ENCODE assay signal across 1 cellular context in the genomic region with DNA sequence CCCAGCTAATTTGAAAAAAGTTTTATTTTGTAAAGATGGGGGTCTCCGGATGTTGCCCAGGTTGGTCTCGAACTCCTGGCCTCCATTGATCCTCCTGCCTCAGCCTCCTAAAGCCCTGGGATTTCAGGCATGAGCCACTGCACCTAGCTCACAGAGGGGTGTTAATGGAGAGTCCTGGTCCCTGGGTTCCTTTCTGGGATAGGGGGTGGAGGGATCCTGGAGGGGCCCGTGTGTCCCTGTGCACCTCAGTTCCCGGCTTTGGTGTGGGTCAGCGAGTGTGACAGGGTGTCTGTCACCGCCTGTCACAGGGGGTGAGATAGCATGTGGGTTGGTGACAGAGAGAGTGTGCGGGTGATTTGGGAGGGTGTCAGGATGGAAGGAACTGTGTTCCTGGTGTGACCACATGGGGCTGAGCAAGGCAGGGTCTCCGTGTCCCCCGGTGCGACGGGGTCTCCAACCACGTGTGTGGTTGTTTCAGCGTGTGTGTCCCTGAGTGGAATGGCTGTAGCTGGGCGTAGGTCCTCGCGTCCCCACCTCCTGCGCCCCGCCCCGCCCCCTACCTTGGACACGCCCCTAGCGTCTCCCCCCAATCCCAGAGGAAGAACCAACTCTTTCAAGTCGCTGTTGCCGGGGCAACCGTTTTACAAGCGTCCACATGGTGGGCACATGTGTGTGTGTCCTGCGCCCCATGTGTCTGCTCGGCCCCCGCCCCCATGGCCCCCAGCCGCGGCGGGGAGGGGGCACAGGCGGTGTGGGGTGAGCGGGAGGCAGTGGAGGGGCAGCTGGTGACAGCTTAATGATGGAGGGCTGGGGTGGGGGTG.
TF ChIP-seq lines count a peak whose summit lies in the region.

No MANE protein-coding gene starts in this region.

TF ChIP-seq in neural cell, 6 proteins besides CTCF, POLR2A, EP300 and RAD21 (continued from another document):
- TF ChIP-seq, protein P1, sequence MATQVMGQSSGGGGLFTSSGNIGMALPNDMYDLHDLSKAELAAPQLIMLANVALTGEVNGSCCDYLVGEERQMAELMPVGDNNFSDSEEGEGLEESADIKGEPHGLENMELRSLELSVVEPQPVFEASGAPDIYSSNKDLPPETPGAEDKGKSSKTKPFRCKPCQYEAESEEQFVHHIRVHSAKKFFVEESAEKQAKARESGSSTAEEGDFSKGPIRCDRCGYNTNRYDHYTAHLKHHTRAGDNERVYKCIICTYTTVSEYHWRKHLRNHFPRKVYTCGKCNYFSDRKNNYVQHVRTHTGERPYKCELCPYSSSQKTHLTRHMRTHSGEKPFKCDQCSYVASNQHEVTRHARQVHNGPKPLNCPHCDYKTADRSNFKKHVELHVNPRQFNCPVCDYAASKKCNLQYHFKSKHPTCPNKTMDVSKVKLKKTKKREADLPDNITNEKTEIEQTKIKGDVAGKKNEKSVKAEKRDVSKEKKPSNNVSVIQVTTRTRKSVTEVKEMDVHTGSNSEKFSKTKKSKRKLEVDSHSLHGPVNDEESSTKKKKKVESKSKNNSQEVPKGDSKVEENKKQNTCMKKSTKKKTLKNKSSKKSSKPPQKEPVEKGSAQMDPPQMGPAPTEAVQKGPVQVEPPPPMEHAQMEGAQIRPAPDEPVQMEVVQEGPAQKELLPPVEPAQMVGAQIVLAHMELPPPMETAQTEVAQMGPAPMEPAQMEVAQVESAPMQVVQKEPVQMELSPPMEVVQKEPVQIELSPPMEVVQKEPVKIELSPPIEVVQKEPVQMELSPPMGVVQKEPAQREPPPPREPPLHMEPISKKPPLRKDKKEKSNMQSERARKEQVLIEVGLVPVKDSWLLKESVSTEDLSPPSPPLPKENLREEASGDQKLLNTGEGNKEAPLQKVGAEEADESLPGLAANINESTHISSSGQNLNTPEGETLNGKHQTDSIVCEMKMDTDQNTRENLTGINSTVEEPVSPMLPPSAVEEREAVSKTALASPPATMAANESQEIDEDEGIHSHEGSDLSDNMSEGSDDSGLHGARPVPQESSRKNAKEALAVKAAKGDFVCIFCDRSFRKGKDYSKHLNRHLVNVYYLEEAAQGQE (IDR thresholded peaks at IDR 0.05; ENCODE audit: borderline replicate concordance) = no peak
